1 cellular context compared by ENCODE assay signal in the genomic region with DNA sequence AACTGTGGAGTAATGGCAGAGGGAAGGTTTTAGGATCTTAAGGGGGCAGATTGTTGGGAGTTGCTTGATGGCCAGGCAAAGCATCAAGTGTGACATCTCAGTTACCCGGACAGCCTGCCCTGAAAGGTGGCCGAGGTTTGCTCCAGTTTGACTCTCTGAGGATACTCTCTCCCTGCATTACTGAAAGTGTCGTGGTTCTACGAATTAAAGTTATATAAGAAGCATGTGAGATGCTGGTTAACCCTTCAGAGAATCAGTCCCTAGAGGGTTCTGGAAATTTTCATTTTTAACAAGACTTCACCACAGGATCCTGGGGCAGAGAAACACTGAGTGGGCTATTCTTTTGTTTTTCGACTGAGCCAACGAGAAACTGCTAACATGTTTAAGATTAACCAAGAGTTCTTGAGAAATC.
TF ChIP-seq lines count a peak whose summit lies in the region.

No MANE protein-coding gene starts in this region.

TF ChIP-seq in HepG2, 621 proteins besides CTCF, POLR2A, EP300 and RAD21 (continued from another document and continues in another):
- TF ChIP-seq REST (IDR thresholded peaks at IDR 0.05; ENCODE audit: borderline replicate concordance in 1 of 2, low read depth in 1 of 2, low read length in 2 of 2) = no peak
- no peak for TF ChIP-seq ZNF547 (CRISPR knock-in tag; IDR thresholded peaks at IDR 0.05)
- TF ChIP-seq IRF2 (CRISPR knock-in tag; IDR thresholded peaks at IDR 0.05) = 0 out of 2 replicates have a peak, but pooled peaks have one; percentile 3
- TF ChIP-seq CENPT (CRISPR knock-in tag; IDR thresholded peaks at IDR 0.05; ENCODE audit: low read depth) = no peak
- TF ChIP-seq ZSCAN20 (CRISPR knock-in tag; IDR thresholded peaks at IDR 0.05; ENCODE audit: borderline replicate concordance) = no peak
- TF ChIP-seq, protein P1, sequence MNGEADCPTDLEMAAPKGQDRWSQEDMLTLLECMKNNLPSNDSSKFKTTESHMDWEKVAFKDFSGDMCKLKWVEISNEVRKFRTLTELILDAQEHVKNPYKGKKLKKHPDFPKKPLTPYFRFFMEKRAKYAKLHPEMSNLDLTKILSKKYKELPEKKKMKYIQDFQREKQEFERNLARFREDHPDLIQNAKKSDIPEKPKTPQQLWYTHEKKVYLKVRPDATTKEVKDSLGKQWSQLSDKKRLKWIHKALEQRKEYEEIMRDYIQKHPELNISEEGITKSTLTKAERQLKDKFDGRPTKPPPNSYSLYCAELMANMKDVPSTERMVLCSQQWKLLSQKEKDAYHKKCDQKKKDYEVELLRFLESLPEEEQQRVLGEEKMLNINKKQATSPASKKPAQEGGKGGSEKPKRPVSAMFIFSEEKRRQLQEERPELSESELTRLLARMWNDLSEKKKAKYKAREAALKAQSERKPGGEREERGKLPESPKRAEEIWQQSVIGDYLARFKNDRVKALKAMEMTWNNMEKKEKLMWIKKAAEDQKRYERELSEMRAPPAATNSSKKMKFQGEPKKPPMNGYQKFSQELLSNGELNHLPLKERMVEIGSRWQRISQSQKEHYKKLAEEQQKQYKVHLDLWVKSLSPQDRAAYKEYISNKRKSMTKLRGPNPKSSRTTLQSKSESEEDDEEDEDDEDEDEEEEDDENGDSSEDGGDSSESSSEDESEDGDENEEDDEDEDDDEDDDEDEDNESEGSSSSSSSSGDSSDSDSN (CRISPR knock-in tag; IDR thresholded peaks at IDR 0.05) = no peak
- TF ChIP-seq ZMYM4 (CRISPR knock-in tag; IDR thresholded peaks at IDR 0.05) = no peak
- TF ChIP-seq, protein P2, sequence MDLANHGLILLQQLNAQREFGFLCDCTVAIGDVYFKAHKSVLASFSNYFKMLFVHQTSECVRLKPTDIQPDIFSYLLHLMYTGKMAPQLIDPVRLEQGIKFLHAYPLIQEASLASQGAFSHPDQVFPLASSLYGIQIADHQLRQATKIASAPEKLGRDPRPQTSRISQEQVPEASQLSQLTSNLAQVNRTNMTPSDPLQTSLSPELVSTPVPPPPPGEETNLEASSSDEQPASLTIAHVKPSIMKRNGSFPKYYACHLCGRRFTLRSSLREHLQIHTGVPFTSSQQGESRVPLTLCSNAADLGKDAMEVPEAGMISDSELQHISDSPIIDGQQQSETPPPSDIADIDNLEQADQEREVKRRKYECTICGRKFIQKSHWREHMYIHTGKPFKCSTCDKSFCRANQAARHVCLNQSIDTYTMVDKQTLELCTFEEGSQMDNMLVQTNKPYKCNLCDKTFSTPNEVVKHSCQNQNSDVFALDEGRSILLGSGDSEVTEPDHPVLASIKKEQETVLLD (CRISPR knock-in tag; IDR thresholded peaks at IDR 0.05; ENCODE audit: low read depth) = no peak
- 0 out of 2 replicates have a peak, but pooled peaks have one; percentile 5 for TF ChIP-seq AFF4 (CRISPR knock-in tag; IDR thresholded peaks at IDR 0.05)
- no peak for TF ChIP-seq ZNF720 (CRISPR knock-in tag; IDR thresholded peaks at IDR 0.05)
- no peak for TF ChIP-seq POGZ (CRISPR knock-in tag; IDR thresholded peaks at IDR 0.05)
- peak; percentile 61; the same call in 1 of the 2 replicates for TF ChIP-seq ZNF276 (CRISPR knock-in tag; IDR thresholded peaks at IDR 0.05; ENCODE audit: low read depth)
- 0 out of 2 replicates have a peak, but pooled peaks have one; percentile 13 for TF ChIP-seq TSC22D2 (CRISPR knock-in tag; IDR thresholded peaks at IDR 0.05; ENCODE audit: borderline replicate concordance)
- TF ChIP-seq KLF11 (CRISPR knock-in tag; IDR thresholded peaks at IDR 0.05) = no peak
- no peak for TF ChIP-seq RBM39 (IDR thresholded peaks at IDR 0.05; ENCODE audit: low read depth, low read length, poor library complexity, severe bottlenecking)
- TF ChIP-seq TGIF2 (CRISPR knock-in tag; IDR thresholded peaks at IDR 0.05) = no peak
- no peak for TF ChIP-seq ATF1 (CRISPR knock-in tag; IDR thresholded peaks at IDR 0.05)
- no peak for TF ChIP-seq ZNF317 (CRISPR knock-in tag; IDR thresholded peaks at IDR 0.05)
- TF ChIP-seq XRCC5 (optimal IDR thresholded peaks at IDR 0.05; ENCODE audit: low read length) = no peak
- no peak for TF ChIP-seq THYN1 (CRISPR knock-in tag; IDR thresholded peaks at IDR 0.05; ENCODE audit: borderline replicate concordance, low read depth)
- TF ChIP-seq ZNF281 (CRISPR knock-in tag; IDR thresholded peaks at IDR 0.05; ENCODE audit: borderline replicate concordance) = no peak
- TF ChIP-seq MTF1 (CRISPR knock-in tag; IDR thresholded peaks at IDR 0.05) = no peak
- no peak for TF ChIP-seq AKAP8 (CRISPR knock-in tag; IDR thresholded peaks at IDR 0.05)
- TF ChIP-seq BRF2 (CRISPR knock-in tag; IDR thresholded peaks at IDR 0.05) = no peak
- no peak for TF ChIP-seq ZNF101 (CRISPR knock-in tag; IDR thresholded peaks at IDR 0.05; ENCODE audit: borderline replicate concordance, low read depth)
- TF ChIP-seq, protein P3, sequence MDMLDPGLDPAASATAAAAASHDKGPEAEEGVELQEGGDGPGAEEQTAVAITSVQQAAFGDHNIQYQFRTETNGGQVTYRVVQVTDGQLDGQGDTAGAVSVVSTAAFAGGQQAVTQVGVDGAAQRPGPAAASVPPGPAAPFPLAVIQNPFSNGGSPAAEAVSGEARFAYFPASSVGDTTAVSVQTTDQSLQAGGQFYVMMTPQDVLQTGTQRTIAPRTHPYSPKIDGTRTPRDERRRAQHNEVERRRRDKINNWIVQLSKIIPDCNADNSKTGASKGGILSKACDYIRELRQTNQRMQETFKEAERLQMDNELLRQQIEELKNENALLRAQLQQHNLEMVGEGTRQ (IDR thresholded peaks at IDR 0.05; ENCODE audit: low read depth, low read length) = no peak
- TF ChIP-seq, protein P3 (CRISPR knock-in tag; IDR thresholded peaks at IDR 0.05; ENCODE audit: borderline replicate concordance) = no peak
- no peak for TF ChIP-seq REXO4 (CRISPR knock-in tag; IDR thresholded peaks at IDR 0.05; ENCODE audit: borderline replicate concordance)
- TF ChIP-seq TBX2 (CRISPR knock-in tag; IDR thresholded peaks at IDR 0.05; ENCODE audit: borderline replicate concordance) = no peak
- TF ChIP-seq, protein P4, sequence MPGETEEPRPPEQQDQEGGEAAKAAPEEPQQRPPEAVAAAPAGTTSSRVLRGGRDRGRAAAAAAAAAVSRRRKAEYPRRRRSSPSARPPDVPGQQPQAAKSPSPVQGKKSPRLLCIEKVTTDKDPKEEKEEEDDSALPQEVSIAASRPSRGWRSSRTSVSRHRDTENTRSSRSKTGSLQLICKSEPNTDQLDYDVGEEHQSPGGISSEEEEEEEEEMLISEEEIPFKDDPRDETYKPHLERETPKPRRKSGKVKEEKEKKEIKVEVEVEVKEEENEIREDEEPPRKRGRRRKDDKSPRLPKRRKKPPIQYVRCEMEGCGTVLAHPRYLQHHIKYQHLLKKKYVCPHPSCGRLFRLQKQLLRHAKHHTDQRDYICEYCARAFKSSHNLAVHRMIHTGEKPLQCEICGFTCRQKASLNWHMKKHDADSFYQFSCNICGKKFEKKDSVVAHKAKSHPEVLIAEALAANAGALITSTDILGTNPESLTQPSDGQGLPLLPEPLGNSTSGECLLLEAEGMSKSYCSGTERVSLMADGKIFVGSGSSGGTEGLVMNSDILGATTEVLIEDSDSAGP (CRISPR knock-in tag; IDR thresholded peaks at IDR 0.05; ENCODE audit: borderline replicate concordance) = peak; percentile 1; the same call in 1 of the 2 replicates
- no peak for TF ChIP-seq NFE2L1 (CRISPR knock-in tag; IDR thresholded peaks at IDR 0.05; ENCODE audit: borderline replicate concordance)
- no peak for TF ChIP-seq ZSCAN31 (CRISPR knock-in tag; IDR thresholded peaks at IDR 0.05; ENCODE audit: low read depth)
- TF ChIP-seq MEF2D (CRISPR knock-in tag; IDR thresholded peaks at IDR 0.05) = no peak
- TF ChIP-seq ZFYVE20 (CRISPR knock-in tag; IDR thresholded peaks at IDR 0.05; ENCODE audit: borderline replicate concordance, low read depth) = no peak
- no peak for TF ChIP-seq ZNF672 (CRISPR knock-in tag; IDR thresholded peaks at IDR 0.05)
- 0 out of 2 replicates have a peak, but pooled peaks have one; percentile 2 for TF ChIP-seq CEBPG (CRISPR knock-in tag; IDR thresholded peaks at IDR 0.05)
